12 cellular contexts compared by ENCODE assay signal in the genomic region with DNA sequence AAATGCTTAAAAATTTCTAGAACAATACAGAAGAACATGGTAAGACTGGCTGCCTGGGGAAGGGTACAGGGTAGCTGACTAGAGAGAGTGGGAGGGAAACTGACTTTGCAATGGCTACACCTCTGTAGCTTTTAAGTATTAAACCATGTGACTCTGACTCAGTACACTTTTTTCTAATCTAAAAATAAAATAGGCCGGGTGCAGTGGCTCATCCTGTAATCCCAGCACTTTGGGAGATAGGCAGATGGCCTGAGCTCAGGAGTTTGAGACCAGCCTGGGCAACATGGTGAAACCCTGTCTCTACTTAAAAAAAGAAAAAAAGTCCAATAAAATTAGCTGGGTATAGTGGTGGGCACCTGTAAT. TPM values are rescaled to one million over a fixed set of nuclear protein-coding genes. Genes with fewer than 3 reads are reported as not detected.
A peak's percentile ranks its signal among the peaks of the same experiment; 100 is the strongest.
DNase-seq lines count a peak whose midpoint lies in the region; ATAC-seq and TF ChIP-seq lines count a peak whose summit lies in the region.
"Had no signal": no experiment of that assay in that cellular context is flagged by ENCODE, and none has a peak within 500 bp of the region (broad histone marks: within the 10 kb centered on the region; RNA-seq: fewer than 3 reads in every experiment).

No MANE protein-coding gene starts in this region.

- H3K4me3 Mint-ChIP-seq in effector memory CD8-positive, alpha-beta T cell: no peak overlapping the region
- H3K4me3 Mint-ChIP-seq: activated T-cell treated with anti-CD3 and anti-CD28 coated beads, Interleukin-2, amount 50 U/mL, for 4 hours; B cell; T-cell had no signal

- in situ Hi-C loops in mammary epithelial cell (cut with MboI; ENCODE audit: low sequenced_read_pairs in 2 of 2): no loop called here

- dilution Hi-C loops in mammary epithelial cell (cut with HindIII; ENCODE audit: low sequenced_read_pairs): no loop called here

- no peak overlapping the region for H3K27ac Mint-ChIP-seq in effector memory CD8-positive, alpha-beta T cell
- H3K27ac Mint-ChIP-seq: B cell, T-cell had no signal

- CTCF ChIA-PET in mammary epithelial cell (lab: Charles Lee; ENCODE audit: low non-redundant PET): interaction anchor here (0.6 kb wide), 1 partner anchor 43 kb away, joined by 3 read pairs; no protein-coding TSS in a partner anchor

- H3K4me3 ChIP-seq in mammary epithelial cell (replicated peaks in 1 of 3; ENCODE audit: insufficient read depth in 1 of 3, low read depth in 2 of 3, low read length in 3 of 3): no peak overlapping the region
- H3K4me3 ChIP-seq in uterus: no peak overlapping the region

- peaks cover 0 to 8% of the 10 kb centered on the region in 2 donors for H3K27me3 Mint-ChIP-seq in effector memory CD8-positive, alpha-beta T cell

- H3K4me1 ChIP-seq in mammary epithelial cell (ENCODE audit: insufficient read depth, low read length) (peaks cover 25% of the 10 kb centered on the region), uterus (peaks cover 3 to 20% of the 10 kb centered on the region in 2 donors)

- H3K36me3 ChIP-seq in mammary epithelial cell (ENCODE audit: insufficient read depth, low read length) (no peaks in the 10 kb centered on the region), uterus (no peaks in the 10 kb centered on the region)

- intact Hi-C loops in Right ventricle myocardium superior (cut with DNase I): no loop called here
- intact Hi-C loops in cardiac septum (cut with DNase I): no loop called here
- intact Hi-C loops in mammary epithelial cell (cut with micrococcal nuclease): loop anchor here (2.0 kb wide), 1 partner anchor 17 kb away; no protein-coding TSS in a partner anchor
- intact Hi-C loops in left colon (cut with DNase I, micrococcal nuclease): no loop called here
- intact Hi-C loops in uterus (cut with DNase I; ENCODE audit: low total_unique reads): no loop called here

- H3K27me3 ChIP-seq in mammary epithelial cell (ENCODE audit: insufficient read depth, low read length) (no peaks in the 10 kb centered on the region), uterus (no peaks in the 10 kb centered on the region)

- H3K27ac ChIP-seq in mammary epithelial cell (ENCODE audit: insufficient read depth, low read depth, low read length): no peak overlapping the region
- peak overlapping the region; percentile 53 to 55 for H3K27ac ChIP-seq in uterus

- no peak for TF ChIP-seq CTCF in mammary epithelial cell (conservative IDR thresholded peaks at IDR 0.05 in 1 of 2, IDR thresholded peaks at IDR 0.05 in 1 of 2; ENCODE audit: extremely low read depth in 1 of 2, insufficient read depth in 1 of 2, low read depth in 1 of 2, low read length in 2 of 2)
- TF ChIP-seq CTCF in uterus (IDR thresholded peaks at IDR 0.05): no peak

- H3K36me3 Mint-ChIP-seq in effector memory CD8-positive, alpha-beta T cell (ENCODE audit: insufficient read depth): no peaks in the 10 kb centered on the region
- H3K36me3 Mint-ChIP-seq: T-cell had no signal

- no peaks in the 10 kb centered on the region for H3K79me2 ChIP-seq in mammary epithelial cell (ENCODE audit: insufficient read depth, low read length)

- TF ChIP-seq POLR2A in uterus (IDR thresholded peaks at IDR 0.05): no peak

- no peaks in the 10 kb centered on the region for H4K20me1 ChIP-seq in mammary epithelial cell (ENCODE audit: insufficient read depth, low read length)

- BruUV-seq in mammary epithelial cell (replicated peaks; lab: Mats Ljungman, UMichigan): no TSS peak

- 29% methylated on average over 1 of the region's 1 CpG for WGBS in mammary epithelial cell (ENCODE audit: low coverage, missing lambda C conversion rate)

- no peak for DNase-seq in Right ventricle myocardium superior
- no peak for DNase-seq in cardiac septum (ENCODE audit: low spot score)
- peak; percentile 36 for DNase-seq in mammary epithelial cell
- DNase-seq in left colon: no peak
- no peak for DNase-seq in uterus
- DNase-seq in activated naive CD4-positive, alpha-beta T cell treated with Interleukin-2 at 50 U/mL for 16 hours: no peak
- no peak for DNase-seq in NCI-H526 (lab: John Stamatoyannopoulos, UW)
- DNase-seq in effector memory CD8-positive, alpha-beta T cell: no peak
- DNase-seq: activated T-cell treated with anti-CD3 and anti-CD28 coated beads, Interleukin-2, amount 50 U/mL, for 4 hours; NCI-H1436; T-cell had no signal

- H3K4me2 ChIP-seq in mammary epithelial cell (ENCODE audit: insufficient read depth, low read depth, low read length): no peak overlapping the region

- no peak overlapping the region for H2AFZ ChIP-seq in mammary epithelial cell (ENCODE audit: low read depth, low read length)

- H3K9me3 Mint-ChIP-seq in effector memory CD8-positive, alpha-beta T cell: no peaks in the 10 kb centered on the region
- H3K9me3 Mint-ChIP-seq: activated T-cell treated with anti-CD3 and anti-CD28 coated beads, Interleukin-2, amount 50 U/mL, for 4 hours had no signal

- H3K4me1 Mint-ChIP-seq in effector memory CD8-positive, alpha-beta T cell (ENCODE audit: low read depth in 2 of 2): peaks cover 3 to 4% of the 10 kb centered on the region in 2 donors
- H3K4me1 Mint-ChIP-seq: B cell, T-cell had no signal

- peak; percentile 44 for ATAC-seq in Right ventricle myocardium superior (ENCODE audit: poor library complexity)
- ATAC-seq in left colon: peak; percentile 1
- ATAC-seq in effector memory CD8-positive, alpha-beta T cell (replicated peaks): no peak

- no peaks in the 10 kb centered on the region for H3K9me3 ChIP-seq in mammary epithelial cell (replicated peaks; ENCODE audit: insufficient read depth, low read length)
- no peaks in the 10 kb centered on the region for H3K9me3 ChIP-seq in uterus

- H3K9ac ChIP-seq in mammary epithelial cell (ENCODE audit: insufficient read depth, low read length): no peak overlapping the region

RNA-seq across cellular contexts. Expression of a gene that starts 18.5 kb away (rescaled TPM):
- 18.0 TPM for total RNA-seq in Right ventricle myocardium superior
- total RNA-seq in cardiac septum: 25.4 TPM
- 10 to 100 TPM in 1 of 2 donors, 1 to 10 TPM in 1; 9.5 to 37.0 TPM for total RNA-seq in mammary epithelial cell
- 2.2 TPM for polyA plus RNA-seq in mammary epithelial cell
- polyA minus RNA-seq in mammary epithelial cell: 6.0 TPM
- 10 to 100 TPM; 66.8 to 90.1 TPM for total RNA-seq in left colon
- 10 to 100 TPM; 15.1 to 50.8 (median 30.0) TPM for total RNA-seq in uterus

RNA-seq across cellular contexts. Expression of a gene that starts 52.7 kb away (rescaled TPM):
- total RNA-seq in Right ventricle myocardium superior: 0.03 TPM
- total RNA-seq in cardiac septum: 0.08 TPM
- total RNA-seq in mammary epithelial cell: under 1 TPM; under 0.01 to 0.21 TPM
- not detected for polyA plus RNA-seq in mammary epithelial cell
- not detected for polyA minus RNA-seq in mammary epithelial cell
- total RNA-seq in left colon: under 1 TPM; 0.09 to 0.11 TPM
- total RNA-seq in uterus: under 1 TPM in 2 of 4 donors, not detected in 2; 0.09 to 0.55 TPM
- total RNA-seq: B cell had no signal
